10 cellular contexts compared by ENCODE assay signal in genomic region chr4:88965053-88965452, GRCh38.
"Had no signal": no experiment of that assay in that cellular context is flagged by ENCODE, and none has a peak within 500 bp of the region (broad histone marks: within the 10 kb centered on the region; RNA-seq: fewer than 3 reads in every experiment).

No MANE protein-coding gene starts in this region.

- H3K4me1 Mint-ChIP-seq: stimulated activated memory B cell treated with anti-CD40 and anti-IgM and Interleukin-4, amounts not matched to agents 10 μg/mL and 1 μg/mL and 100 μg/mL, for 72 hours had no signal

- DNase-seq: activated CD8-positive, alpha-beta memory T cell treated with anti-CD3 and anti-CD28 coated beads, Interleukin-2, amount 50 U/mL, for 48 hours; activated CD8-positive, alpha-beta T cell treated with anti-CD3 and anti-CD28 coated beads, Interleukin-2, amount 10 ng/mL, durations not matched to agents 7 days and 5 days; activated naive CD4-positive, alpha-beta T cell treated with Interleukin-2 at 50 U/mL for 16 hours; central memory CD4-positive, alpha-beta T cell; cortex of kidney; effector CD8-positive, alpha-beta T cell; hypothalamus; T-cell; transverse colon had no signal

- H3K27me3 Mint-ChIP-seq: T-cell had no signal

- ATAC-seq: activated CD8-positive, alpha-beta T cell treated with anti-CD3 and anti-CD28 coated beads, Interleukin-2, amount 10 ng/mL, durations not matched to agents 7 days and 5 days; stimulated activated memory B cell treated with anti-CD40 and anti-IgM and Interleukin-4, amounts not matched to agents 10 μg/mL and 1 μg/mL and 100 μg/mL, for 72 hours; T-cell had no signal

- H3K36me3 Mint-ChIP-seq: stimulated activated memory B cell treated with anti-CD40 and anti-IgM and Interleukin-4, amounts not matched to agents 10 μg/mL and 1 μg/mL and 100 μg/mL, for 72 hours; T-cell had no signal

- H3K9me3 Mint-ChIP-seq: stimulated activated memory B cell treated with anti-CD40 and anti-IgM and Interleukin-4, amounts not matched to agents 10 μg/mL and 1 μg/mL and 100 μg/mL, for 72 hours; T-cell had no signal

- H3K4me3 Mint-ChIP-seq: activated CD8-positive, alpha-beta T cell treated with anti-CD3 and anti-CD28 coated beads, Interleukin-2, amount 10 ng/mL, durations not matched to agents 7 days and 5 days; stimulated activated memory B cell treated with anti-CD40 and anti-IgM and Interleukin-4, amounts not matched to agents 10 μg/mL and 1 μg/mL and 100 μg/mL, for 72 hours; T-cell had no signal

- H3K27ac Mint-ChIP-seq: activated CD8-positive, alpha-beta T cell treated with anti-CD3 and anti-CD28 coated beads, Interleukin-2, amount 10 ng/mL, durations not matched to agents 7 days and 5 days; stimulated activated memory B cell treated with anti-CD40 and anti-IgM and Interleukin-4, amounts not matched to agents 10 μg/mL and 1 μg/mL and 100 μg/mL, for 72 hours; T-cell had no signal
